Comparison of ENCODE assay signal across 2 cellular contexts in genomic region chr5:179235416-179236400, GRCh38.
TF ChIP-seq lines count a peak whose summit lies in the region.

No MANE protein-coding gene starts in this region.

TF ChIP-seq in WTC11, 78 proteins besides CTCF, POLR2A, EP300 and RAD21 (continued from another document):
- TF ChIP-seq ZMAT4 (CRISPR knock-in tag; IDR thresholded peaks at IDR 0.05) (no peak), TP53 (CRISPR knock-in tag; IDR thresholded peaks at IDR 0.05) (no peak), ZNF396 (CRISPR knock-in tag; IDR thresholded peaks at IDR 0.05; ENCODE audit: borderline replicate concordance) (no peak), NR3C1 (CRISPR knock-in tag; conservative IDR thresholded peaks at IDR 0.05; ENCODE audit: low read depth) (no peak), NFE2L1 (CRISPR knock-in tag; IDR thresholded peaks at IDR 0.05) (no peak), ATF6 (CRISPR knock-in tag; IDR thresholded peaks at IDR 0.05) (no peak), ZNF671 (CRISPR knock-in tag; IDR thresholded peaks at IDR 0.05) (no peak), ARID4B (CRISPR knock-in tag; IDR thresholded peaks at IDR 0.05; ENCODE audit: borderline replicate concordance) (no peak), ZBTB21 (CRISPR knock-in tag; IDR thresholded peaks at IDR 0.05; ENCODE audit: borderline replicate concordance) (no peak), USF2 (CRISPR knock-in tag; IDR thresholded peaks at IDR 0.05) (no peak), MYBL2 (CRISPR knock-in tag; IDR thresholded peaks at IDR 0.05) (no peak), SMAD4 (CRISPR knock-in tag; IDR thresholded peaks at IDR 0.05) (no peak)

TF ChIP-seq in SK-N-SH, 30 proteins besides CTCF, POLR2A, EP300 and RAD21 (continued from another document):
- TF ChIP-seq REST (IDR thresholded peaks at IDR 0.05; ENCODE audit: low read depth, low read length) (no peak), FOSL2 (IDR thresholded peaks at IDR 0.05; ENCODE audit: borderline replicate concordance, low read depth) (no peak), NRF1 (IDR thresholded peaks at IDR 0.05; ENCODE audit: low read depth, low read length) (no peak), YY1 (IDR thresholded peaks at IDR 0.05; ENCODE audit: low read depth) (no peak), RXRA (IDR thresholded peaks at IDR 0.05; ENCODE audit: borderline replicate concordance, low read depth) (no peak), USF1 (IDR thresholded peaks at IDR 0.05; ENCODE audit: borderline replicate concordance, low read depth) (no peak), CHD2 (IDR thresholded peaks at IDR 0.05; ENCODE audit: low read length, partially characterized antibody) (no peak), USF2 (IDR thresholded peaks at IDR 0.05; ENCODE audit: borderline replicate concordance, low read depth, low read length) (no peak), NFIC (IDR thresholded peaks at IDR 0.05; ENCODE audit: borderline replicate concordance) (no peak)
